17 cellular contexts compared by ENCODE assay signal in the genomic region with DNA sequence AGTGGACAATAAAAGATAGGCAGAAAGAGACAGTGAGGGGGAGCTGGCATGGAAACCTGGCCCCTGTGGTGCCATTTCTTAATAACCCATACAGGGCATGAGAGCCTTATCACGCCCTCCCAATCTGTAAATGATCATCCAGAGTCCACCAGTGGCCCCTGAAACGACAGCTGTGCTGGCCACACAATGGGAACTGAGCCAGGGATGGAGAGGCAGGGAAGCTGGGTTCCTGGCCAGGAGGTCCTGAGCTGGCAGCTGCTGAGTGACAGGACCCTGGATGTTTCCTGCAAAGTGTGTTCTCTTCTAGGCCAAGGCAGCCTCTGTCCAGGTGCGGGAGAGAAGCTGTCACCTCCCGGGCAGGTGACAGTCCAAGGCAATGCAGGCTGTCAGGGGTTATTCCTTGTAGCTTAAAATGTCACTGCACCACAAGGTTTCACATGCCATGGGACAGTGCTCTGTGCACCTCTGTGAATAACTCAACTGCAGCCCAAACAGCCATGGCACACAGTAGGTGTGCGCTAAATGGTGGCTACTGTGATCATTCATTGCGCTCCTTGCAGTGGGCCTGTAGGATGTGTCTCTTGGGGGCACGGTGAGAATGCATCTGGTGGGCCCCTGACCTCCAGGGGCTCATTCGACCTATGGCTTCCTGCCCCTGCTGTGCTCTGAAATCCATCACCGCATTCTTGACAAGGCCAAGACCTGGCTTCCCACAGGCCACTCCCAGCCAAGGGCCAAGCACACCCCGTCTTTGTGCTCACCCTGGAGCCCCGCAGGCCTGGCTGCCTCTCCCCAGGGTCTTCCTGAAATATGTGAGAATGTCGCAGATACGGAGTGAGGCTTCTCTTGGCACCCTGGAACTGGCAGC. TPM values are rescaled to one million over a fixed set of nuclear protein-coding genes. Genes with fewer than 3 reads are reported as not detected.
DNase-seq lines count a peak whose midpoint lies in the region; ATAC-seq and TF ChIP-seq lines count a peak whose summit lies in the region.
"Had no signal": no experiment of that assay in that cellular context is flagged by ENCODE, and none has a peak within 500 bp of the region (broad histone marks: within the 10 kb centered on the region; RNA-seq: fewer than 3 reads in every experiment).

No MANE protein-coding gene starts in this region.

- H3K9me3 Mint-ChIP-seq in MCF 10A (ENCODE audit: unreplicated experiment): no peaks in the 10 kb centered on the region
- H3K9me3 Mint-ChIP-seq: activated CD4-positive, alpha-beta memory T cell treated with anti-CD3 and anti-CD28 coated beads for 36 hours; activated naive CD4-positive, alpha-beta T cell treated with anti-CD3 and anti-CD28 coated beads, Interleukin-2, amount 50 U/mL, for 24 hours; activated T-cell treated with anti-CD3 and anti-CD28 coated beads, Interleukin-2, amount 50 U/mL, for 24 hours had no signal

- CTCF ChIA-PET in MCF 10A (lab: Yijun Ruan, JAX): interaction anchor here (0.6 to 2.5 kb wide), 8 partner anchors 32 to 1263 kb away, joined by 3 to 19 read pairs (median 5); no protein-coding TSS in a partner anchor

- no peak overlapping the region for H2BK12ac ChIP-seq in neuronal stem cell (ENCODE audit: low read length)

- peak overlapping the region; percentile 32; the same call in 1 of the 2 replicates for H3K9ac ChIP-seq in iPS-20b (ENCODE audit: low read depth, low read length)
- no peak overlapping the region for H3K9ac ChIP-seq in neuronal stem cell (ENCODE audit: low read depth, low read length, poor library complexity)
- H3K9ac ChIP-seq: BLaER1 treated with 17β-estradiol and CSF1 and Interleukin-3, amounts not matched to agents 10 nM and 100 nM had no signal

- H3K27ac ChIP-seq in iPS-20b (ENCODE audit: low read length): no peak overlapping the region
- no peak overlapping the region for H3K27ac ChIP-seq in neuronal stem cell (replicated peaks; ENCODE audit: low read length)
- H3K27ac ChIP-seq in heart right ventricle: no peak overlapping the region
- H3K27ac ChIP-seq: BLaER1 treated with 17β-estradiol and CSF1 and Interleukin-3, amounts not matched to agents 10 nM and 100 nM; ovary had no signal

- WGBS in neuronal stem cell (ENCODE audit: extremely low coverage in 2 of 2, insufficient read length in 2 of 2, insufficient replicate concordance in 1 of 2), 2 donors: no CpG with 5 or more reads among the region's 13 CpGs
- WGBS in heart right ventricle, 2 donors: 57 to 64% methylated on average over 13 of the region's 13 CpGs

- no peak overlapping the region for H2AK5ac ChIP-seq in neuronal stem cell (ENCODE audit: low read depth, low read length)

- H3K27me3 ChIP-seq in iPS-20b (ENCODE audit: insufficient read depth, low read length): no peaks in the 10 kb centered on the region
- peaks cover 0 to 5% (median 0%) of the 10 kb centered on the region in 3 experiments for H3K27me3 ChIP-seq in neuronal stem cell (ENCODE audit: control insufficient read depth in 3 of 3, insufficient read depth in 3 of 3, low read depth in 1 of 3, low read length in 3 of 3)
- H3K27me3 ChIP-seq in heart right ventricle: peaks cover 0 to 45% (median 31%) of the 10 kb centered on the region in 7 donors
- H3K27me3 ChIP-seq: BLaER1 treated with 17β-estradiol and CSF1 and Interleukin-3, amounts not matched to agents 10 nM and 100 nM; MG63; ovary had no signal

- DNase-seq in DMS79 treated with DMSO at 0.1 percent for 48 hours (lab: John Stamatoyannopoulos, UW) (peak; percentile 50), LHCN-M2 (ENCODE audit: low read depth) (peak; percentile 46), neuronal stem cell (ENCODE audit: low spot score) (no peak), DMS153 (lab: John Stamatoyannopoulos, UW) (no peak), MCF 10A (ENCODE audit: unreplicated experiment) (no peak), heart right ventricle (no peak)
- DNase-seq: activated CD4-positive, alpha-beta memory T cell treated with anti-CD3 and anti-CD28 coated beads for 36 hours; activated T-cell treated with anti-CD3 and anti-CD28 coated beads, Interleukin-2, amount 50 U/mL, for 24 hours; left cardiac atrium; MG63; NCI-H1694; NCI-H345; ovary; stimulated activated CD4-positive, alpha-beta T cell treated with anti-CD3 and anti-CD28 coated beads, Interleukin-4, amount 100 ng/mL, for 24 hours had no signal

- no peak overlapping the region for H4K91ac ChIP-seq in neuronal stem cell (ENCODE audit: low read depth, low read length, poor library complexity)

- H3K23ac ChIP-seq in neuronal stem cell (ENCODE audit: low read depth, low read length, poor library complexity): no peak overlapping the region

- peaks cover 15% of the 10 kb centered on the region for H3K27me3 Mint-ChIP-seq in MCF 10A (ENCODE audit: insufficient read depth, unreplicated experiment)
- H3K27me3 Mint-ChIP-seq: activated CD4-positive, alpha-beta memory T cell treated with anti-CD3 and anti-CD28 coated beads for 36 hours had no signal

- H3K14ac ChIP-seq in neuronal stem cell (ENCODE audit: low read length): no peak overlapping the region

- H3K18ac ChIP-seq in neuronal stem cell (ENCODE audit: low read length): peak overlapping the region; percentile 52

- no peak overlapping the region for H3K27ac Mint-ChIP-seq in MCF 10A (ENCODE audit: low read depth, unreplicated experiment)
- H3K27ac Mint-ChIP-seq: activated CD4-positive, alpha-beta memory T cell treated with anti-CD3 and anti-CD28 coated beads for 36 hours; activated naive CD4-positive, alpha-beta T cell treated with anti-CD3 and anti-CD28 coated beads, Interleukin-2, amount 50 U/mL, for 24 hours; activated T-cell treated with anti-CD3 and anti-CD28 coated beads, Interleukin-2, amount 50 U/mL, for 24 hours had no signal

- H3K36me3 ChIP-seq in iPS-20b (ENCODE audit: insufficient read depth, low read depth, low read length) (no peaks in the 10 kb centered on the region), neuronal stem cell (replicated peaks in 1 of 2; ENCODE audit: control insufficient read depth in 2 of 2, insufficient read depth in 2 of 2, low read length in 2 of 2) (no peaks in the 10 kb centered on the region), heart right ventricle (no peaks in the 10 kb centered on the region)
- H3K36me3 ChIP-seq: BLaER1 treated with 17β-estradiol and CSF1 and Interleukin-3, amounts not matched to agents 10 nM and 100 nM; MG63; ovary had no signal

- H2BK120ac ChIP-seq in neuronal stem cell (ENCODE audit: low read depth, low read length): no peak overlapping the region

- H3K4me2 ChIP-seq in neuronal stem cell (ENCODE audit: insufficient read depth, low read length, poor library complexity, severe bottlenecking): no peak overlapping the region
- H3K4me2 ChIP-seq: BLaER1 treated with 17β-estradiol and CSF1 and Interleukin-3, amounts not matched to agents 10 nM and 100 nM had no signal

- no peak for TF ChIP-seq CTCF in MCF 10A (IDR thresholded peaks at IDR 0.05; ENCODE audit: unreplicated experiment)
- TF ChIP-seq CTCF in heart right ventricle (IDR thresholded peaks at IDR 0.05): no peak

- intact Hi-C loops in MCF 10A (cut with micrococcal nuclease) (no loop called here), heart right ventricle (cut with DNase I) (no loop called here)

- no peak overlapping the region for H3K4ac ChIP-seq in neuronal stem cell (ENCODE audit: low read length)

- H4K8ac ChIP-seq in neuronal stem cell (ENCODE audit: low read depth, low read length): no peak overlapping the region

- H3K79me1 ChIP-seq in neuronal stem cell (ENCODE audit: low read depth, low read length): no peaks in the 10 kb centered on the region

- H3K4me1 ChIP-seq in iPS-20b (ENCODE audit: insufficient read depth, low read length) (peaks cover 3% of the 10 kb centered on the region; the same call in 1 of the 2 replicates), neuronal stem cell (ENCODE audit: control insufficient read depth in 2 of 2, insufficient read depth in 1 of 2, low read depth in 1 of 2, low read length in 2 of 2) (peaks cover 7 to 10% of the 10 kb centered on the region in 2 donors), heart right ventricle (no peaks in the 10 kb centered on the region)

- no peak overlapping the region for H2BK15ac ChIP-seq in neuronal stem cell (ENCODE audit: low read length)

- H2AFZ ChIP-seq in neuronal stem cell (ENCODE audit: low read length): peak overlapping the region; percentile 45

- POLR2A ChIA-PET in MCF 10A (lab: Yijun Ruan, JAX): no interaction called here

- no peak overlapping the region for H3K4me3 Mint-ChIP-seq in MCF 10A (ENCODE audit: unreplicated experiment)
- H3K4me3 Mint-ChIP-seq: activated CD4-positive, alpha-beta memory T cell treated with anti-CD3 and anti-CD28 coated beads for 36 hours; activated naive CD4-positive, alpha-beta T cell treated with anti-CD3 and anti-CD28 coated beads, Interleukin-2, amount 50 U/mL, for 24 hours; activated T-cell treated with anti-CD3 and anti-CD28 coated beads, Interleukin-2, amount 50 U/mL, for 24 hours had no signal

- no peaks in the 10 kb centered on the region for H3K9me3 ChIP-seq in iPS-20b (ENCODE audit: insufficient read depth, low read depth, low read length)
- H3K9me3 ChIP-seq in neuronal stem cell (replicated peaks in 1 of 2; ENCODE audit: control insufficient read depth in 2 of 2, insufficient read depth in 1 of 2, low read depth in 1 of 2, low read length in 2 of 2): no peaks in the 10 kb centered on the region
- no peaks in the 10 kb centered on the region for H3K9me3 ChIP-seq in heart right ventricle
- H3K9me3 ChIP-seq: BLaER1 treated with 17β-estradiol and CSF1 and Interleukin-3, amounts not matched to agents 10 nM and 100 nM; MG63; ovary had no signal

- H3K4me3 ChIP-seq in iPS-20b (ENCODE audit: low read length) (no peak overlapping the region), neuronal stem cell (ENCODE audit: low read length in 2 of 2) (peak overlapping the region in 1 of 2 donors; percentile 48), heart right ventricle (no peak overlapping the region)
- H3K4me3 ChIP-seq: BLaER1 treated with 17β-estradiol and CSF1 and Interleukin-3, amounts not matched to agents 10 nM and 100 nM; MG63; ovary had no signal

- no peak overlapping the region for H2BK5ac ChIP-seq in neuronal stem cell (ENCODE audit: low read length)

- no peak for ATAC-seq in heart right ventricle
- ATAC-seq: left cardiac atrium had no signal

- no peaks in the 10 kb centered on the region for H3K36me3 Mint-ChIP-seq in MCF 10A (ENCODE audit: insufficient read depth, unreplicated experiment)
- H3K36me3 Mint-ChIP-seq: activated CD4-positive, alpha-beta memory T cell treated with anti-CD3 and anti-CD28 coated beads for 36 hours; activated naive CD4-positive, alpha-beta T cell treated with anti-CD3 and anti-CD28 coated beads, Interleukin-2, amount 50 U/mL, for 24 hours had no signal

- H3K4me1 Mint-ChIP-seq in MCF 10A (ENCODE audit: insufficient read depth, unreplicated experiment): peaks cover 6% of the 10 kb centered on the region

- BruUV-seq in MCF 10A (replicated peaks; lab: Mats Ljungman, UMichigan): no TSS peak

RNA-seq across cellular contexts. Expression of gene BCL11B, which starts 46.3 kb away (rescaled TPM):
- total RNA-seq in LHCN-M2 (2014; rRNA removed) (not detected in 2 replicates), MCF 10A (2022) (0.84 and 1.4 TPM in 2 replicates), heart right ventricle (1 to 10 TPM in 1 of 10 donors, under 1 TPM in 8, not detected in 1; 0.05 to 1.9 (median 0.13) TPM)
- polyA plus RNA-seq in LHCN-M2 (2012): 0.01 TPM
- polyA plus RNA-seq in neuronal stem cell (2013, experiment 1 of 2): 0.77 TPM
- 0.90 TPM for polyA plus RNA-seq in neuronal stem cell (2013, experiment 2 of 2)
- under 1 TPM in 1 of 2 donors, not detected in 1; 0.03 TPM for polyA plus RNA-seq in heart right ventricle

Comparison
In these comparisons a context has a peak if more than half of its experiments do, and no peak if none do; other contexts are left out.
1. DNase-seq: peak in DMS79 treated with DMSO at 0.1 percent for 48 hours (single experiment) and LHCN-M2 (single experiment); none in neuronal stem cell (single experiment), DMS153 (single experiment), MCF 10A (single experiment) and heart right ventricle (0 of 2).